In the genomic region with DNA sequence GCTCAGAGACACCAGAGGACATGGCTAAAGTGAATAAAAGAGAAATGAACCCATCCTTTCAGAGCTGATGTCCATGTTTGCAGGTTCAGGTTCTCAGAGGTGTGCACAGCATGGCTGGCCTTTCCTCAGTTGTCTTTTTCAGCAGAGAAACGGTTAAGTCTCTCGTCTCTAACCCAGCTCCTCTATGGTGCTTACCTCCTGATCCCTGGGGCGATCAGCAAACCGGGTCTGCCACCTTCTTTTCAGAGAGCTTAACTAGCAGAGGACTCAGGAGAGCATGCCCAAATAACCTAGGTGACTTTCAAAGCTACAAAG, we compare ENCODE assay signal across 12 cellular contexts. TPM values are rescaled to one million over a fixed set of nuclear protein-coding genes. Genes with fewer than 3 reads are reported as not detected.
DNase-seq lines count a peak whose midpoint lies in the region; ATAC-seq and FAIRE-seq lines count a peak whose summit lies in the region.
"Had no signal": no experiment of that assay in that cellular context is flagged by ENCODE, and none has a peak within 500 bp of the region (broad histone marks: within the 10 kb centered on the region; RNA-seq: fewer than 3 reads in every experiment).

No MANE protein-coding gene starts in this region.

- H3K27ac Mint-ChIP-seq in activated CD4-positive, alpha-beta T cell treated with anti-CD3 and anti-CD28 coated beads for 36 hours: peak overlapping the region; percentile 99
- H3K27ac Mint-ChIP-seq in activated naive CD8-positive, alpha-beta T cell: peak overlapping the region; percentile 90
- peak overlapping the region; percentile 96 for H3K27ac Mint-ChIP-seq in stimulated activated effector memory CD8-positive, alpha-beta T cell treated with anti-CD3 and anti-CD28 coated beads, Interleukin-12 subunit alpha, Interleukin-12 subunit beta, amount 100 ng/mL, for 72 hours

- no peak for ATAC-seq in activated CD4-positive, alpha-beta T cell treated with anti-CD3 and anti-CD28 coated beads for 36 hours
- ATAC-seq in HG03432 (IDR thresholded peaks at IDR 0.05; ENCODE audit: unreplicated experiment) (peak; percentile 17), HG02938 (IDR thresholded peaks at IDR 0.05; ENCODE audit: unreplicated experiment) (no peak), GM21529 (IDR thresholded peaks at IDR 0.05; ENCODE audit: unreplicated experiment) (no peak)
- peak; percentile 35 for ATAC-seq in stimulated activated effector memory CD8-positive, alpha-beta T cell treated with anti-CD3 and anti-CD28 coated beads, Interleukin-12 subunit alpha, Interleukin-12 subunit beta, amount 100 ng/mL, for 72 hours

- POLR2A ChIA-PET in activated CD4-positive, alpha-beta T cell treated with anti-CD3 and anti-CD28 coated beads for 36 hours (lab: Charles Lee): interaction anchor here (0.9 to 3.2 kb wide), 13 partner anchors 8 to 847 kb away, joined by 3 to 61 read pairs (median 5); a partner anchor contains a TSS

- H3K4me1 Mint-ChIP-seq in activated CD4-positive, alpha-beta T cell treated with anti-CD3 and anti-CD28 coated beads for 36 hours: peaks cover 51% of the 10 kb centered on the region
- H3K4me1 Mint-ChIP-seq in activated naive CD8-positive, alpha-beta T cell (ENCODE audit: low read depth): peaks cover 22% of the 10 kb centered on the region
- H3K4me1 Mint-ChIP-seq in stimulated activated effector memory CD8-positive, alpha-beta T cell treated with anti-CD3 and anti-CD28 coated beads, Interleukin-12 subunit alpha, Interleukin-12 subunit beta, amount 100 ng/mL, for 72 hours: peaks cover 35% of the 10 kb centered on the region

- peak overlapping the region; percentile 85 for H3K4me3 Mint-ChIP-seq in activated CD4-positive, alpha-beta T cell treated with anti-CD3 and anti-CD28 coated beads for 36 hours
- peak overlapping the region; percentile 79 for H3K4me3 Mint-ChIP-seq in activated naive CD8-positive, alpha-beta T cell
- H3K4me3 Mint-ChIP-seq in stimulated activated effector memory CD8-positive, alpha-beta T cell treated with anti-CD3 and anti-CD28 coated beads, Interleukin-12 subunit alpha, Interleukin-12 subunit beta, amount 100 ng/mL, for 72 hours: peak overlapping the region; percentile 79

- CTCF ChIA-PET in activated CD4-positive, alpha-beta T cell treated with anti-CD3 and anti-CD28 coated beads for 36 hours (lab: Charles Lee): interaction anchor here (0.7 to 5.4 kb wide), 9 partner anchors 8 to 78 kb away, joined by 3 to 76 read pairs (median 5); a partner anchor contains a TSS

- intact Hi-C loops in activated CD4-positive, alpha-beta T cell treated with anti-CD3 and anti-CD28 coated beads for 36 hours (cut with DNase I, micrococcal nuclease): loop anchor here (1.0 to 10.0 kb wide), 9 partner anchors 13 to 848 kb away; a partner anchor contains a TSS

- no peaks in the 10 kb centered on the region for H3K9me3 Mint-ChIP-seq in activated CD4-positive, alpha-beta T cell treated with anti-CD3 and anti-CD28 coated beads for 36 hours (ENCODE audit: low read depth)
- H3K9me3 Mint-ChIP-seq in activated naive CD8-positive, alpha-beta T cell (ENCODE audit: low read depth): no peaks in the 10 kb centered on the region
- no peaks in the 10 kb centered on the region for H3K9me3 Mint-ChIP-seq in stimulated activated effector memory CD8-positive, alpha-beta T cell treated with anti-CD3 and anti-CD28 coated beads, Interleukin-12 subunit alpha, Interleukin-12 subunit beta, amount 100 ng/mL, for 72 hours

- H3K27me3 Mint-ChIP-seq in activated CD4-positive, alpha-beta T cell treated with anti-CD3 and anti-CD28 coated beads for 36 hours: no peaks in the 10 kb centered on the region
- peaks cover 3% of the 10 kb centered on the region for H3K27me3 Mint-ChIP-seq in activated naive CD8-positive, alpha-beta T cell

- peaks cover 18% of the 10 kb centered on the region for H3K36me3 Mint-ChIP-seq in activated CD4-positive, alpha-beta T cell treated with anti-CD3 and anti-CD28 coated beads for 36 hours (ENCODE audit: low read depth)
- no peaks in the 10 kb centered on the region for H3K36me3 Mint-ChIP-seq in activated naive CD8-positive, alpha-beta T cell
- peaks cover 52% of the 10 kb centered on the region for H3K36me3 Mint-ChIP-seq in stimulated activated effector memory CD8-positive, alpha-beta T cell treated with anti-CD3 and anti-CD28 coated beads, Interleukin-12 subunit alpha, Interleukin-12 subunit beta, amount 100 ng/mL, for 72 hours

- no peak for DNase-seq in activated CD4-positive, alpha-beta T cell treated with anti-CD3 and anti-CD28 coated beads for 36 hours
- no peak for DNase-seq in activated CD4-positive, alpha-beta T cell treated with anti-CD3 and anti-CD28 coated beads for 1 hour
- DNase-seq in stimulated activated effector memory CD8-positive, alpha-beta T cell treated with anti-CD3 and anti-CD28 coated beads, Interleukin-12 subunit alpha, Interleukin-12 subunit beta, amount 100 ng/mL, for 72 hours (ENCODE audit: low spot score in 2 of 2): peak in 1 of 2 donors; percentile 89
- no peak for DNase-seq in urothelium cell line (ENCODE audit: low spot score)
- DNase-seq: NCI-H1048 had no signal

- no peak for FAIRE-seq in urothelium cell line (lab: Jason Lieb, UNC)
- FAIRE-seq: bronchial epithelial cell had no signal

RNA-seq across cellular contexts. Expression of a gene that starts 0.2 kb away (rescaled TPM):
- total RNA-seq in activated CD4-positive, alpha-beta T cell treated with anti-CD3 and anti-CD28 coated beads for 36 hours: 10 to 100 TPM; 65.6 to 67.6 TPM
- total RNA-seq: A172, bronchial epithelial cell, renal cortical epithelial cell had no signal

Comparison
In these comparisons a context has a peak if more than half of its experiments do, and no peak if none do; other contexts are left out.
1. ATAC-seq: peak in HG03432 (single experiment) and stimulated activated effector memory CD8-positive, alpha-beta T cell treated with anti-CD3 and anti-CD28 coated beads, Interleukin-12 subunit alpha, Interleukin-12 subunit beta, amount 100 ng/mL, for 72 hours (single experiment); none in activated CD4-positive, alpha-beta T cell treated with anti-CD3 and anti-CD28 coated beads for 36 hours (single experiment), HG02938 (single experiment) and GM21529 (single experiment).
2. Peak in every context shown above with its lines, with median percentiles within 50 percentile points of each other: H3K27ac Mint-ChIP-seq and H3K4me3 Mint-ChIP-seq.